16 cellular contexts compared by ENCODE assay signal in genomic region chr22:19472233-19472632, GRCh38. TPM values are rescaled to one million over a fixed set of nuclear protein-coding genes. Genes with fewer than 3 reads are reported as not detected.
DNase-seq lines count a peak whose midpoint lies in the region; ATAC-seq and TF ChIP-seq lines count a peak whose summit lies in the region.
"Had no signal": no experiment of that assay in that cellular context is flagged by ENCODE, and none has a peak within 500 bp of the region (broad histone marks: within the 10 kb centered on the region; RNA-seq: fewer than 3 reads in every experiment).

No MANE protein-coding gene starts in this region.

- ATAC-seq in esophagus mucosa, result peak; percentile 10
- ATAC-seq in GM19351 (IDR thresholded peaks at IDR 0.05; ENCODE audit: unreplicated experiment), result no peak
- no peak for ATAC-seq in mucosa of descending colon
- ATAC-seq: CD8-positive, alpha-beta T cell; GM12878 had no signal

- H3K4me3 Mint-ChIP-seq in activated CD4-positive, alpha-beta T cell treated with anti-CD3 and anti-CD28 coated beads, Interleukin-2, amount 10 ng/mL, durations not matched to agents 7 days and 5 days, result no peak overlapping the region
- H3K4me3 Mint-ChIP-seq in Caco-2 (ENCODE audit: unreplicated experiment), result no peak overlapping the region
- H3K4me3 Mint-ChIP-seq: CD8-positive, alpha-beta T cell; H9 had no signal

- H3K9me3 Mint-ChIP-seq in activated CD4-positive, alpha-beta T cell treated with anti-CD3 and anti-CD28 coated beads, Interleukin-2, amount 10 ng/mL, durations not matched to agents 7 days and 5 days, result no peaks in the 10 kb centered on the region
- H3K9me3 Mint-ChIP-seq in Caco-2 (ENCODE audit: unreplicated experiment), result no peaks in the 10 kb centered on the region
- H3K9me3 Mint-ChIP-seq: CD8-positive, alpha-beta T cell; H9 had no signal

- no peak overlapping the region for H3K4me3 ChIP-seq in Caco-2 (ENCODE audit: low read depth, low read length)
- H3K4me3 ChIP-seq in mucosa of descending colon, result no peak overlapping the region
- H3K4me3 ChIP-seq: BLaER1 treated with 17β-estradiol and CSF1 and Interleukin-3, amounts not matched to agents 10 nM and 100 nM; GM12878 had no signal

- CTCF ChIA-PET in activated CD4-positive, alpha-beta T cell treated with anti-CD3 and anti-CD28 coated beads, Interleukin-2, amount 10 ng/mL, durations not matched to agents 7 days and 5 days (lab: Charles Lee), result interaction anchor here (0.6 kb wide), 1 partner anchor 124 kb away, joined by 3 read pairs; no protein-coding TSS in a partner anchor
- CTCF ChIA-PET in Caco-2 (lab: Charles Lee), result no interaction called here

- intact Hi-C loops in Caco-2 (cut with micrococcal nuclease; ENCODE audit: unreplicated experiment) (loop anchor here (10.0 kb wide), 1 partner anchor 163 kb away; no protein-coding TSS in a partner anchor), mucosa of descending colon (cut with DNase I, micrococcal nuclease) (no loop called here)

- H3K9me3 ChIP-seq in Caco-2 (no peaks in the 10 kb centered on the region), mucosa of descending colon (no peaks in the 10 kb centered on the region)
- H3K9me3 ChIP-seq: BLaER1 treated with 17β-estradiol and CSF1 and Interleukin-3, amounts not matched to agents 10 nM and 100 nM had no signal

- no peak for DNase-seq in activated CD4-positive, alpha-beta T cell treated with anti-CD3 and anti-CD28 coated beads, Interleukin-2, amount 10 ng/mL, durations not matched to agents 7 days and 5 days
- DNase-seq in activated CD4-positive, alpha-beta T cell treated with anti-CD3 and anti-CD28 coated beads, Interleukin-2, amount 50 U/mL, for 1 hour, result no peak
- DNase-seq in Caco-2 (no peak), mucosa of descending colon (no peak), HUDEP-2 (lab: John Stamatoyannopoulos, UW; ENCODE audit: unreplicated experiment in 76 of 76) (no peak)
- DNase-seq: 8988T; CD8-positive, alpha-beta T cell; DMS 273 treated with DMSO at 0.1 percent for 48 hours; DMS53; DND-41; EL; H9 had no signal

- H3K36me3 ChIP-seq in Caco-2 (ENCODE audit: control insufficient read depth, insufficient read depth, low read length), result peaks cover 5% of the 10 kb centered on the region
- peaks cover 16% of the 10 kb centered on the region for H3K36me3 ChIP-seq in mucosa of descending colon (ENCODE audit: low read depth)

- no TSS peak for BruUV-seq in Caco-2 (replicated peaks; lab: Mats Ljungman, UMichigan)

- POLR2A ChIA-PET in activated CD4-positive, alpha-beta T cell treated with anti-CD3 and anti-CD28 coated beads, Interleukin-2, amount 10 ng/mL, durations not matched to agents 7 days and 5 days (lab: Charles Lee), result no interaction called here
- POLR2A ChIA-PET in Caco-2 (lab: Charles Lee), result no interaction called here

- H3K27ac Mint-ChIP-seq in activated CD4-positive, alpha-beta T cell treated with anti-CD3 and anti-CD28 coated beads, Interleukin-2, amount 10 ng/mL, durations not matched to agents 7 days and 5 days, result peak overlapping the region; percentile 4
- peak overlapping the region; percentile 39 for H3K27ac Mint-ChIP-seq in Caco-2 (ENCODE audit: unreplicated experiment)
- H3K27ac Mint-ChIP-seq: CD8-positive, alpha-beta T cell; H9 had no signal

- H3K4me1 ChIP-seq in Caco-2, result no peaks in the 10 kb centered on the region
- H3K4me1 ChIP-seq in mucosa of descending colon (ENCODE audit: low read depth), result peaks cover 2% of the 10 kb centered on the region

- no peaks in the 10 kb centered on the region for H3K27me3 Mint-ChIP-seq in activated CD4-positive, alpha-beta T cell treated with anti-CD3 and anti-CD28 coated beads, Interleukin-2, amount 10 ng/mL, durations not matched to agents 7 days and 5 days
- H3K27me3 Mint-ChIP-seq in Caco-2 (ENCODE audit: insufficient read depth, unreplicated experiment), result no peaks in the 10 kb centered on the region

- peaks cover 15% of the 10 kb centered on the region for H3K4me1 Mint-ChIP-seq in activated CD4-positive, alpha-beta T cell treated with anti-CD3 and anti-CD28 coated beads, Interleukin-2, amount 10 ng/mL, durations not matched to agents 7 days and 5 days
- H3K4me1 Mint-ChIP-seq in Caco-2 (ENCODE audit: low read depth, unreplicated experiment), result peaks cover 3% of the 10 kb centered on the region

- TF ChIP-seq CTCF in Caco-2 (IDR thresholded peaks at IDR 0.05; ENCODE audit: insufficient read depth in 1 of 2, low read depth in 1 of 2, low read length in 1 of 2, severe bottlenecking in 1 of 2, unreplicated experiment in 1 of 2) (no peak), mucosa of descending colon (IDR thresholded peaks at IDR 0.05) (no peak)

- H3K27me3 ChIP-seq in Caco-2 (replicated peaks; ENCODE audit: control insufficient read depth, insufficient read depth, low read length), result no peaks in the 10 kb centered on the region
- H3K27me3 ChIP-seq: BLaER1 treated with 17β-estradiol and CSF1 and Interleukin-3, amounts not matched to agents 10 nM and 100 nM had no signal

- peaks cover 35% of the 10 kb centered on the region for H3K36me3 Mint-ChIP-seq in activated CD4-positive, alpha-beta T cell treated with anti-CD3 and anti-CD28 coated beads, Interleukin-2, amount 10 ng/mL, durations not matched to agents 7 days and 5 days (ENCODE audit: low read depth)
- H3K36me3 Mint-ChIP-seq in Caco-2 (ENCODE audit: insufficient read depth, unreplicated experiment), result peaks cover 52% of the 10 kb centered on the region

RNA-seq across cellular contexts. Expression of gene UFD1, which starts 6.8 kb away (rescaled TPM):
- total RNA-seq in activated CD4-positive, alpha-beta T cell treated with anti-CD3 and anti-CD28 coated beads, Interleukin-2, amount 10 ng/mL, durations not matched to agents 7 days and 5 days, result 100 to 1,000 TPM in 1 of 2 experiments, 10 to 100 TPM in 1; 93.1 to 114 TPM
- total RNA-seq in Caco-2 (2022), result 102 and 108 TPM in 2 replicates
- 57.9 TPM for total RNA-seq in esophagus mucosa
- 10 to 100 TPM; 48.5 to 71.0 (median 49.9) TPM for total RNA-seq in mucosa of descending colon

RNA-seq across cellular contexts. Expression of gene CDC45, which starts 7.5 kb away (rescaled TPM):
- 10 to 100 TPM; 59.5 to 65.7 TPM for total RNA-seq in activated CD4-positive, alpha-beta T cell treated with anti-CD3 and anti-CD28 coated beads, Interleukin-2, amount 10 ng/mL, durations not matched to agents 7 days and 5 days
- total RNA-seq in Caco-2 (2022) (41.7 and 44.6 TPM in 2 replicates), esophagus mucosa (10.0 TPM), mucosa of descending colon (10 to 100 TPM in 1 of 3 donors, 1 to 10 TPM in 2; 2.2 to 13.9 (median 2.8) TPM)

RNA-seq across cellular contexts. Expression of gene C22orf39, which starts 24.7 kb away (rescaled TPM):
- total RNA-seq in activated CD4-positive, alpha-beta T cell treated with anti-CD3 and anti-CD28 coated beads, Interleukin-2, amount 10 ng/mL, durations not matched to agents 7 days and 5 days, result 10 to 100 TPM; 33.3 to 34.0 TPM
- total RNA-seq in Caco-2 (2022), result 30.7 and 36.1 TPM in 2 replicates
- total RNA-seq in esophagus mucosa, result 11.8 TPM
- total RNA-seq in mucosa of descending colon, result 10 to 100 TPM; 21.9 to 60.4 (median 28.0) TPM

RNA-seq across cellular contexts. Expression of gene MRPL40, which starts 39.9 kb away (rescaled TPM):
- total RNA-seq in activated CD4-positive, alpha-beta T cell treated with anti-CD3 and anti-CD28 coated beads, Interleukin-2, amount 10 ng/mL, durations not matched to agents 7 days and 5 days, result 10 to 100 TPM; 19.7 to 19.9 TPM
- total RNA-seq in Caco-2 (2022), result 42.6 and 42.7 TPM in 2 replicates
- 26.4 TPM for total RNA-seq in esophagus mucosa
- 10 to 100 TPM; 15.2 to 21.7 (median 19.0) TPM for total RNA-seq in mucosa of descending colon

RNA-seq across cellular contexts. Expression of gene HIRA, which starts 40.7 kb away (rescaled TPM):
- 10 to 100 TPM; 45.0 to 51.2 TPM for total RNA-seq in activated CD4-positive, alpha-beta T cell treated with anti-CD3 and anti-CD28 coated beads, Interleukin-2, amount 10 ng/mL, durations not matched to agents 7 days and 5 days
- total RNA-seq in Caco-2 (2022) (57.6 and 60.1 TPM in 2 replicates), esophagus mucosa (15.8 TPM), mucosa of descending colon (10 to 100 TPM; 24.0 to 35.0 (median 27.4) TPM)
